Comparison of ENCODE assay signal across 1 cellular context in genomic region chr4:3246458-3247398, GRCh38.
TF ChIP-seq lines count a peak whose summit lies in the region.

No MANE protein-coding gene starts in this region.

TF ChIP-seq in GM12878, 131 proteins besides CTCF, POLR2A, EP300 and RAD21:
- TF ChIP-seq POLR2AphosphoS5 (IDR thresholded peaks at IDR 0.05; ENCODE audit: low read length) = no peak
- TF ChIP-seq MTA3 (IDR thresholded peaks at IDR 0.05; ENCODE audit: borderline replicate concordance, low read length) = no peak
- TF ChIP-seq ATF3 (IDR thresholded peaks at IDR 0.05; ENCODE audit: borderline replicate concordance, extremely low read depth, low read depth, low read length) = no peak
- TF ChIP-seq ATF2 (IDR thresholded peaks at IDR 0.05; ENCODE audit: low read length) = no peak
- TF ChIP-seq ZNF622 (IDR thresholded peaks at IDR 0.05) = no peak
- no peak for TF ChIP-seq RB1 (IDR thresholded peaks at IDR 0.05; ENCODE audit: borderline replicate concordance)
- no peak for TF ChIP-seq BRCA1 (IDR thresholded peaks at IDR 0.05; ENCODE audit: low read depth, low read length)
TF ChIP-seq in GM12878: peak in this region for 0.
